1 cellular context compared by ENCODE assay signal in the genomic region with DNA sequence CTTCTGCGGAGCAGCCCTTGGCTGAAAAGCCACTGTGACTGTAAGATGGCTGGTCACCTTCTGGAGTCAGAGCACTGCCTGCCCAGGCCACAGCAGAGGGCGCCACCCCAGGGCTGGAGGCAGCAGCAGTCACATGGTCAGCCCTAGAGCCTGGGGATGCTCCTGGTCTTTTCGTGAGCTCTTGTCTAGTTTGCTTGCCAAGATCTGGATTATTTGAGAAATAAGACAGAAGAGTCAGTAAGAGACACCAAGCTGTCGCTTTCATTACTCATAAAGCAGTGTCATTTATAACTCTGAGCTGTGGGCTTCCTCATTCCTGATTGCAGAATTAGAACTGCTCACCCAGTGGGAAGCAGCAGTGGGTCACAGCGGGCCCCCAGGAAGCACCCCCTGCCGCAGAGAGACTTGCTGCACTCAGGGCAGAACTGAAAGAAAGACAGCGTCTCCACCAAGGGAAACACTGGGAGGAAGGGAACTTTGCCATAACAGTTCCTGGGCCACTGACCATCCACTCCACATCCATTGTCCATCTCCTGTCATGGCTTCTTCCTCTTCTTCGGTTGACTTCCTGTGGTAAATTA.
TF ChIP-seq lines count a peak whose summit lies in the region.

No MANE protein-coding gene starts in this region.

TF ChIP-seq in GM12878, 131 proteins besides CTCF, POLR2A, EP300 and RAD21 (continued from another document):
- TF ChIP-seq, protein P1, sequence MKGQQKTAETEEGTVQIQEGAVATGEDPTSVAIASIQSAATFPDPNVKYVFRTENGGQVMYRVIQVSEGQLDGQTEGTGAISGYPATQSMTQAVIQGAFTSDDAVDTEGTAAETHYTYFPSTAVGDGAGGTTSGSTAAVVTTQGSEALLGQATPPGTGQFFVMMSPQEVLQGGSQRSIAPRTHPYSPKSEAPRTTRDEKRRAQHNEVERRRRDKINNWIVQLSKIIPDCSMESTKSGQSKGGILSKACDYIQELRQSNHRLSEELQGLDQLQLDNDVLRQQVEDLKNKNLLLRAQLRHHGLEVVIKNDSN (IDR thresholded peaks at IDR 0.05; ENCODE audit: borderline replicate concordance, extremely low read length, insufficient read depth, low read depth, low read length) = peak; percentile 55
- TF ChIP-seq SPI1 (IDR thresholded peaks at IDR 0.05; ENCODE audit: borderline replicate concordance, insufficient read depth, low read depth, low read length) (0 out of 2 replicates have a peak, but pooled peaks have one; percentile 6), SMC3 (IDR thresholded peaks at IDR 0.05; ENCODE audit: borderline replicate concordance, low read length) (peak; percentile 44; the same call in 1 of the 2 replicates), CREM (IDR thresholded peaks at IDR 0.05; ENCODE audit: low read depth) (no peak), TARDBP (IDR thresholded peaks at IDR 0.05; ENCODE audit: borderline replicate concordance) (no peak), TAF1 (IDR thresholded peaks at IDR 0.05; ENCODE audit: borderline replicate concordance, low read depth, low read length) (no peak)
- TF ChIP-seq, protein P2, sequence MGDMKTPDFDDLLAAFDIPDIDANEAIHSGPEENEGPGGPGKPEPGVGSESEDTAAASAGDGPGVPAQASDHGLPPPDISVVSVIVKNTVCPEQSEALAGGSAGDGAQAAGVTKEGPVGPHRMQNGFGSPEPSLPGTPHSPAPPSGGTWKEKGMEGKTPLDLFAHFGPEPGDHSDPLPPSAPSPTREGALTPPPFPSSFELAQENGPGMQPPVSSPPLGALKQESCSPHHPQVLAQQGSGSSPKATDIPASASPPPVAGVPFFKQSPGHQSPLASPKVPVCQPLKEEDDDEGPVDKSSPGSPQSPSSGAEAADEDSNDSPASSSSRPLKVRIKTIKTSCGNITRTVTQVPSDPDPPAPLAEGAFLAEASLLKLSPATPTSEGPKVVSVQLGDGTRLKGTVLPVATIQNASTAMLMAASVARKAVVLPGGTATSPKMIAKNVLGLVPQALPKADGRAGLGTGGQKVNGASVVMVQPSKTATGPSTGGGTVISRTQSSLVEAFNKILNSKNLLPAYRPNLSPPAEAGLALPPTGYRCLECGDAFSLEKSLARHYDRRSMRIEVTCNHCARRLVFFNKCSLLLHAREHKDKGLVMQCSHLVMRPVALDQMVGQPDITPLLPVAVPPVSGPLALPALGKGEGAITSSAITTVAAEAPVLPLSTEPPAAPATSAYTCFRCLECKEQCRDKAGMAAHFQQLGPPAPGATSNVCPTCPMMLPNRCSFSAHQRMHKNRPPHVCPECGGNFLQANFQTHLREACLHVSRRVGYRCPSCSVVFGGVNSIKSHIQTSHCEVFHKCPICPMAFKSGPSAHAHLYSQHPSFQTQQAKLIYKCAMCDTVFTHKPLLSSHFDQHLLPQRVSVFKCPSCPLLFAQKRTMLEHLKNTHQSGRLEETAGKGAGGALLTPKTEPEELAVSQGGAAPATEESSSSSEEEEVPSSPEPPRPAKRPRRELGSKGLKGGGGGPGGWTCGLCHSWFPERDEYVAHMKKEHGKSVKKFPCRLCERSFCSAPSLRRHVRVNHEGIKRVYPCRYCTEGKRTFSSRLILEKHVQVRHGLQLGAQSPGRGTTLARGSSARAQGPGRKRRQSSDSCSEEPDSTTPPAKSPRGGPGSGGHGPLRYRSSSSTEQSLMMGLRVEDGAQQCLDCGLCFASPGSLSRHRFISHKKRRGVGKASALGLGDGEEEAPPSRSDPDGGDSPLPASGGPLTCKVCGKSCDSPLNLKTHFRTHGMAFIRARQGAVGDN (IDR thresholded peaks at IDR 0.05) = no peak
TF ChIP-seq in GM12878: peak in this region for 5.
